Comparison of ENCODE assay signal across 21 cellular contexts in genomic region chr4:84221704-84222103, GRCh38.
"Had no signal": no experiment of that assay in that cellular context is flagged by ENCODE, and none has a peak within 500 bp of the region (broad histone marks: within the 10 kb centered on the region; RNA-seq: fewer than 3 reads in every experiment).

No MANE protein-coding gene starts in this region.

- DNase-seq: activated B cell treated with CpG ODN at 0.5 μM for 24 hours; activated CD4-positive, alpha-beta memory T cell treated with anti-CD3 and anti-CD28 coated beads for 36 hours; activated CD4-positive, alpha-beta T cell treated with anti-CD3 and anti-CD28 coated beads for 4 hours; effector memory CD8-positive, alpha-beta T cell; foreskin keratinocyte; glutamatergic neuron; hypothalamus; kidney; occipital lobe; posterior cingulate gyrus; sigmoid colon; stimulated activated CD4-positive, alpha-beta T cell treated with anti-CD3 and anti-CD28 coated beads, Interleukin-4, amount 100 ng/mL, for 4 hours; stimulated activated naive B cell treated with anti-CD40 and anti-IgM and Interleukin-4, amounts not matched to agents 10 μg/mL and 1 μg/mL and 100 μg/mL, for 72 hours had no signal

- H3K27ac ChIP-seq: epithelial cell of prostate, foreskin keratinocyte, thoracic aorta had no signal

- H3K27me3 ChIP-seq: sigmoid colon had no signal

- H3K27ac Mint-ChIP-seq: activated B cell treated with CpG ODN at 0.5 μM for 24 hours; activated CD4-positive, alpha-beta memory T cell treated with anti-CD3 and anti-CD28 coated beads for 36 hours; activated naive CD8-positive, alpha-beta T cell; effector memory CD8-positive, alpha-beta T cell; mesothelial cell of epicardium; nephron; stimulated activated naive B cell treated with anti-CD40 and anti-IgM and Interleukin-4, amounts not matched to agents 10 μg/mL and 1 μg/mL and 100 μg/mL, for 72 hours; T-helper 2 cell treated with Interferon-gamma antibody and Interleukin-4, amounts not matched to agents 5 μg/mL and 100 μg/mL, for 36 hours had no signal

- H3K9me3 Mint-ChIP-seq: activated B cell treated with CpG ODN at 0.5 μM for 24 hours; activated CD4-positive, alpha-beta memory T cell treated with anti-CD3 and anti-CD28 coated beads for 36 hours; mesothelial cell of epicardium; nephron; T-helper 2 cell treated with Interferon-gamma antibody and Interleukin-4, amounts not matched to agents 5 μg/mL and 100 μg/mL, for 36 hours had no signal

- H3K36me3 Mint-ChIP-seq: activated CD4-positive, alpha-beta memory T cell treated with anti-CD3 and anti-CD28 coated beads for 36 hours; activated naive CD8-positive, alpha-beta T cell; mesothelial cell of epicardium; stimulated activated naive B cell treated with anti-CD40 and anti-IgM and Interleukin-4, amounts not matched to agents 10 μg/mL and 1 μg/mL and 100 μg/mL, for 72 hours had no signal

- H3K4me3 Mint-ChIP-seq: activated B cell treated with CpG ODN at 0.5 μM for 24 hours; activated CD4-positive, alpha-beta memory T cell treated with anti-CD3 and anti-CD28 coated beads for 36 hours; activated naive CD8-positive, alpha-beta T cell; effector memory CD8-positive, alpha-beta T cell; mesothelial cell of epicardium; nephron; stimulated activated naive B cell treated with anti-CD40 and anti-IgM and Interleukin-4, amounts not matched to agents 10 μg/mL and 1 μg/mL and 100 μg/mL, for 72 hours; T-helper 2 cell treated with Interferon-gamma antibody and Interleukin-4, amounts not matched to agents 5 μg/mL and 100 μg/mL, for 36 hours had no signal

- H3K36me3 ChIP-seq: sigmoid colon, thoracic aorta had no signal

- H3K4me1 Mint-ChIP-seq: activated B cell treated with CpG ODN at 0.5 μM for 24 hours; mesothelial cell of epicardium; stimulated activated naive B cell treated with anti-CD40 and anti-IgM and Interleukin-4, amounts not matched to agents 10 μg/mL and 1 μg/mL and 100 μg/mL, for 72 hours had no signal

- H3K9me3 ChIP-seq: sigmoid colon, thoracic aorta had no signal

- H3K4me1 ChIP-seq: foreskin keratinocyte, sigmoid colon had no signal

- H3K27me3 Mint-ChIP-seq: activated B cell treated with CpG ODN at 0.5 μM for 24 hours; activated CD4-positive, alpha-beta memory T cell treated with anti-CD3 and anti-CD28 coated beads for 36 hours; activated naive CD8-positive, alpha-beta T cell; effector memory CD8-positive, alpha-beta T cell; stimulated activated naive B cell treated with anti-CD40 and anti-IgM and Interleukin-4, amounts not matched to agents 10 μg/mL and 1 μg/mL and 100 μg/mL, for 72 hours had no signal

- ATAC-seq: effector memory CD8-positive, alpha-beta T cell; foreskin keratinocyte; left lobe of liver; stimulated activated naive B cell treated with anti-CD40 and anti-IgM and Interleukin-4, amounts not matched to agents 10 μg/mL and 1 μg/mL and 100 μg/mL, for 72 hours had no signal

- H3K4me3 ChIP-seq: lung, sigmoid colon, thoracic aorta had no signal
